In the genomic region with DNA sequence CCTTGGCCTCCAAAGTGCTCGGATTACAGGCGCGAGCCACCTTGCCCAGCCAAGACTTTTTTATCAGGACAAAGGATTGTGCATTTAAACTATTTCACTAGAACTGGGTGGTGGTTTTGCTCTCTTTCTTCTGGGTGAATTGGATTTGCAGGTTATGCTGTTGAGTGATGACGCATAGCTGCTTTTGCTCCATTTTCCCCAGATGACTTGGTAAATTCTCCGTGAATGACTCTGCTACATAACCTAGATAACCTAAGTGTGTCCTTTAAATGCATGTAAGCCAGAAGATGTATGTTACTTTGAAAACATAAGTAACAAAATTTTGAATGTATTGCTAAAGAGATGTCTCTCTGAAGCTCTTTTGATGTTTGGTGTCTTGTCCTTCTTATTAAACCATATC, we compare ENCODE assay signal across 8 cellular contexts.
DNase-seq lines count a peak whose midpoint lies in the region; ATAC-seq, FAIRE-seq and TF ChIP-seq lines count a peak whose summit lies in the region.
"Not testable (repeated sequence)": the region's sequence is repeated elsewhere in the genome, so short reads cannot be mapped to it uniquely, and the experiment has no call there.

No MANE protein-coding gene starts in this region.

- H3K18ac ChIP-seq in mesenchymal stem cell (ENCODE audit: low read depth in 1 of 2, low read length in 2 of 2) = not testable (repeated sequence)

- POLR2A ChIA-PET in PC-3 (lab: Charles Lee; ENCODE audit: unreplicated experiment) = not testable (repeated sequence)

- not testable (repeated sequence) for H3K27me3 ChIP-seq in PC-3 (ENCODE audit: low read length); bronchial epithelial cell (ENCODE audit: control insufficient read depth, insufficient read depth, low read length); mesenchymal stem cell (ENCODE audit: control insufficient read depth in 1 of 2, insufficient read depth in 1 of 2, low read length in 2 of 2)

- H3K9ac ChIP-seq in PC-3 (ENCODE audit: low read length); mesenchymal stem cell (ENCODE audit: low read length): not testable (repeated sequence)

- H3K4me1 Mint-ChIP-seq in activated CD8-positive, alpha-beta memory T cell treated with anti-CD3 and anti-CD28 coated beads, Interleukin-2, amount 10 ng/mL, durations not matched to agents 7 days and 5 days = not testable (repeated sequence)

- not testable (repeated sequence) for H2BK12ac ChIP-seq in mesenchymal stem cell (ENCODE audit: low read length in 2 of 2)

- DNase-seq in AG09309 (ENCODE audit: low read depth) (peak; percentile 16), HCEC 1CT (peak; percentile 7), PC-3 (peak; percentile 30), bronchial epithelial cell (ENCODE audit: low read depth) (peak; percentile 85), fibroblast of villous mesenchyme (ENCODE audit: low read depth) (peak; percentile 75), mesenchymal stem cell (peak; percentile 73), retinal pigment epithelial cell (ENCODE audit: low read depth) (peak; percentile 66)
- DNase-seq in activated CD8-positive, alpha-beta memory T cell treated with anti-CD3 and anti-CD28 coated beads, Interleukin-2, amount 10 ng/mL, durations not matched to agents 7 days and 5 days = peak; percentile 28

- ATAC-seq in PC-3 = peak; percentile 18; the same call in 1 of the 2 replicates
- ATAC-seq in activated CD8-positive, alpha-beta memory T cell treated with anti-CD3 and anti-CD28 coated beads, Interleukin-2, amount 10 ng/mL, durations not matched to agents 7 days and 5 days = not testable (repeated sequence)

- H2BK120ac ChIP-seq in mesenchymal stem cell (ENCODE audit: low read depth, low read length) = not testable (repeated sequence)

- H4K91ac ChIP-seq in mesenchymal stem cell (ENCODE audit: low read length) = not testable (repeated sequence)

- not testable (repeated sequence) for H3K9me2 ChIP-seq in PC-3 (replicated peaks; ENCODE audit: low read length)

- H2AFZ ChIP-seq in PC-3 (ENCODE audit: low read length); mesenchymal stem cell (ENCODE audit: low read depth, low read length): not testable (repeated sequence)

- not testable (repeated sequence) for H3K4me3 ChIP-seq in AG09309 (ENCODE audit: control insufficient read depth, low read depth, low read length); PC-3 (ENCODE audit: low read length); bronchial epithelial cell (ENCODE audit: low read depth, low read length); fibroblast of villous mesenchyme (ENCODE audit: low read depth, low read length); mesenchymal stem cell (ENCODE audit: insufficient read depth in 1 of 2, low read depth in 1 of 2, low read length in 2 of 2); retinal pigment epithelial cell (ENCODE audit: low read length)

- H3K4me1 ChIP-seq in PC-3 (ENCODE audit: insufficient read depth, low read length); mesenchymal stem cell (ENCODE audit: control insufficient read depth, insufficient read depth, low read depth, low read length): not testable (repeated sequence)

- not testable (repeated sequence) for H4K8ac ChIP-seq in mesenchymal stem cell (ENCODE audit: low read length)

- not testable (repeated sequence) for FAIRE-seq in bronchial epithelial cell (lab: Jason Lieb, UNC)

- H3K14ac ChIP-seq in mesenchymal stem cell (ENCODE audit: low read length in 2 of 2) = not testable (repeated sequence)

- H3K9me3 ChIP-seq in PC-3 (ENCODE audit: low read length); mesenchymal stem cell (ENCODE audit: control insufficient read depth, low read length): not testable (repeated sequence)

- not testable (repeated sequence) for H2AK5ac ChIP-seq in mesenchymal stem cell (ENCODE audit: low read length, severe bottlenecking)

- not testable (repeated sequence) for H3K79me1 ChIP-seq in mesenchymal stem cell (replicated peaks; ENCODE audit: low read length, poor library complexity, severe bottlenecking)

- H3K23ac ChIP-seq in mesenchymal stem cell (ENCODE audit: low read length in 2 of 2) = not testable (repeated sequence)

- H3K27me3 Mint-ChIP-seq in activated CD8-positive, alpha-beta memory T cell treated with anti-CD3 and anti-CD28 coated beads, Interleukin-2, amount 10 ng/mL, durations not matched to agents 7 days and 5 days = not testable (repeated sequence)

- not testable (repeated sequence) for TF ChIP-seq CTCF in AG09309 (IDR thresholded peaks at IDR 0.05; ENCODE audit: control insufficient read depth, insufficient read depth, low read depth, low read length, missing control alignments); PC-3 (conservative IDR thresholded peaks at IDR 0.05; ENCODE audit: low read depth, low read length); bronchial epithelial cell (IDR thresholded peaks at IDR 0.05; ENCODE audit: insufficient read depth, low read length, severe bottlenecking); fibroblast of villous mesenchyme (IDR thresholded peaks at IDR 0.05; ENCODE audit: insufficient read depth, low read depth, low read length); retinal pigment epithelial cell (conservative IDR thresholded peaks at IDR 0.05; ENCODE audit: low read depth, low read length)

- H3F3A ChIP-seq in PC-3 (ENCODE audit: low read length, unreplicated experiment) = not testable (repeated sequence)

- WGBS in mesenchymal stem cell = no CpG with 5 or more reads among the region's 5 CpGs

- not testable (repeated sequence) for H3K4ac ChIP-seq in mesenchymal stem cell (ENCODE audit: low read depth in 1 of 2, low read length in 2 of 2)

- not testable (repeated sequence) for H3K9me3 Mint-ChIP-seq in activated CD8-positive, alpha-beta memory T cell treated with anti-CD3 and anti-CD28 coated beads, Interleukin-2, amount 10 ng/mL, durations not matched to agents 7 days and 5 days (ENCODE audit: low read depth)

- H4K20me1 ChIP-seq in PC-3 (ENCODE audit: low read length) = not testable (repeated sequence)

- not testable (repeated sequence) for H3K79me2 ChIP-seq in PC-3 (ENCODE audit: low read length)

- not testable (repeated sequence) for H3K27ac ChIP-seq in PC-3 (ENCODE audit: low read length); mesenchymal stem cell (ENCODE audit: low read length, poor library complexity, severe bottlenecking)

- H3K36me3 Mint-ChIP-seq in activated CD8-positive, alpha-beta memory T cell treated with anti-CD3 and anti-CD28 coated beads, Interleukin-2, amount 10 ng/mL, durations not matched to agents 7 days and 5 days = not testable (repeated sequence)

- BruUV-seq in PC-3 (replicated peaks; lab: Mats Ljungman, UMichigan) = not testable (repeated sequence)

- H2BK15ac ChIP-seq in mesenchymal stem cell (ENCODE audit: low read depth, poor library complexity, severe bottlenecking) = not testable (repeated sequence)

- not testable (repeated sequence) for H2BK5ac ChIP-seq in mesenchymal stem cell (ENCODE audit: low read depth, low read length, poor library complexity, severe bottlenecking)

- not testable (repeated sequence) for H3K4me2 ChIP-seq in PC-3 (ENCODE audit: low read length); mesenchymal stem cell (ENCODE audit: low read length, poor library complexity, severe bottlenecking)

- H3K27ac Mint-ChIP-seq in activated CD8-positive, alpha-beta memory T cell treated with anti-CD3 and anti-CD28 coated beads, Interleukin-2, amount 10 ng/mL, durations not matched to agents 7 days and 5 days = not testable (repeated sequence)

- intact Hi-C loops in PC-3 (cut with micrococcal nuclease) = not testable (repeated sequence)

- CTCF ChIA-PET in PC-3 (lab: Charles Lee); activated CD8-positive, alpha-beta memory T cell treated with anti-CD3 and anti-CD28 coated beads, Interleukin-2, amount 10 ng/mL, durations not matched to agents 7 days and 5 days (lab: Charles Lee): not testable (repeated sequence)

- not testable (repeated sequence) for H3K4me3 Mint-ChIP-seq in activated CD8-positive, alpha-beta memory T cell treated with anti-CD3 and anti-CD28 coated beads, Interleukin-2, amount 10 ng/mL, durations not matched to agents 7 days and 5 days

- H3K36me3 ChIP-seq in PC-3 (ENCODE audit: low read depth, low read length); bronchial epithelial cell (ENCODE audit: control insufficient read depth, insufficient read depth, low read length); mesenchymal stem cell (ENCODE audit: control insufficient read depth in 1 of 2, insufficient read depth in 2 of 2, low read depth in 1 of 2, low read length in 2 of 2): not testable (repeated sequence)

Comparison
In these comparisons a context has a peak if more than half of its experiments do, and no peak if none do; other contexts are left out.
1. DNase-seq: peak in every context shown above with its lines; median percentile 85 in bronchial epithelial cell; 75 in fibroblast of villous mesenchyme; 73 in mesenchymal stem cell; 66 in retinal pigment epithelial cell; 30 in PC-3; 28 in activated CD8-positive, alpha-beta memory T cell treated with anti-CD3 and anti-CD28 coated beads, Interleukin-2, amount 10 ng/mL, durations not matched to agents 7 days and 5 days; 16 in AG09309; 7 in HCEC 1CT.